In the genomic region with DNA sequence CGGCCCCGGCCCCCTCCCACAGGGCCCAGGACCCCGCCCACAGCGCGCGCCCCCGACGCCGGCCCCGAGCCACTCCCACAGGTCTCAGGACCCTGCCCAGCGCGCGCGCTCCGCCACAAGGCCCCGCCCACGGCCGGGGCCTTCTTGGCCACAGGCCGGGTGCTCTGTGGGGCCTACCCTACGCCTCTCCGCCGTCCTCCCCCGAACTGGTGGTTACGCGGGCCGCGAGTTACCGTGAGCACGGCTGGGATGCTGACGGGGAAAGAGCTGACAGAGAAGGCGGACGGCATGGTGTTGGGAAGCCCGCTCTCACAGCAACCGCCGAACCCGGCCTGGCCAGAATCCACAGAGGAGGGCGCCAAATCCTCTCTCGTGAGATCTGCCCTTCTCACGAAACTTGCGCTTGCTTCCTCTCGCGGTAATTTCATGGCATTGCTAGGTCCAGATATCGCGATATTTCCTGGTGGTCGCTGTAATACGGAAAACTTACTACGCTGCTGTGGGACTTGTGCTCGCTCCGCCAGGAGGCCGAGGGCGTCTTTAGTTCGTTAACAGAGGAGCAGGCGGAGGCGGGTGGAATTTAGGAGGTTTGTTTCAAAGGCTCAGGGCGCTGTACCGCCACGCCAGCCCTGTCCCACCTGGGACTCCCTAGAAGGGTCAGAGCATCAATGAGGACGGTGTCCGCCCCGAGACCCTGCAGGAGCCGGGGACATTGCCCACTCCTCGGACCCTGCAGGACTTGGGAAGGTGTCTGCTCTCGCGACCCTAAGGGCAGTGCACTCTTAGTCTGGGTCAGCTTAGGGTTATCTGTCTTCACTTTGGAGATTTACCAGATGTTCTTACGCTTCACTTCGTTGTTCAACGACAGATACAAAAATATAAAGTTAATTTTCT, we compare ENCODE assay signal across 1 cellular context.
TF ChIP-seq lines count a peak whose summit lies in the region.

A gene (minus strand): TSS at position 351 of the 894 bp plus-strand sequence. CDS start 61 bp downstream, at position 290.

TF ChIP-seq in GM12878, 131 proteins besides CTCF, POLR2A, EP300 and RAD21 (continued from another document and continues in another):
- TF ChIP-seq, protein P1, sequence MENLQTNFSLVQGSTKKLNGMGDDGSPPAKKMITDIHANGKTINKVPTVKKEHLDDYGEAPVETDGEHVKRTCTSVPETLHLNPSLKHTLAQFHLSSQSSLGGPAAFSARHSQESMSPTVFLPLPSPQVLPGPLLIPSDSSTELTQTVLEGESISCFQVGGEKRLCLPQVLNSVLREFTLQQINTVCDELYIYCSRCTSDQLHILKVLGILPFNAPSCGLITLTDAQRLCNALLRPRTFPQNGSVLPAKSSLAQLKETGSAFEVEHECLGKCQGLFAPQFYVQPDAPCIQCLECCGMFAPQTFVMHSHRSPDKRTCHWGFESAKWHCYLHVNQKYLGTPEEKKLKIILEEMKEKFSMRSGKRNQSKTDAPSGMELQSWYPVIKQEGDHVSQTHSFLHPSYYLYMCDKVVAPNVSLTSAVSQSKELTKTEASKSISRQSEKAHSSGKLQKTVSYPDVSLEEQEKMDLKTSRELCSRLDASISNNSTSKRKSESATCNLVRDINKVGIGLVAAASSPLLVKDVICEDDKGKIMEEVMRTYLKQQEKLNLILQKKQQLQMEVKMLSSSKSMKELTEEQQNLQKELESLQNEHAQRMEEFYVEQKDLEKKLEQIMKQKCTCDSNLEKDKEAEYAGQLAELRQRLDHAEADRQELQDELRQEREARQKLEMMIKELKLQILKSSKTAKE (IDR thresholded peaks at IDR 0.05; ENCODE audit: low read depth, poor library complexity, severe bottlenecking): peak; percentile 76
- no peak for TF ChIP-seq RAD51 (IDR thresholded peaks at IDR 0.05)
- peak; percentile 99 for TF ChIP-seq ZNF207 (IDR thresholded peaks at IDR 0.05; ENCODE audit: borderline replicate concordance)
- TF ChIP-seq STAT3 (IDR thresholded peaks at IDR 0.05; ENCODE audit: low read depth, low read length): no peak
- TF ChIP-seq RB1 (IDR thresholded peaks at IDR 0.05; ENCODE audit: borderline replicate concordance): peak; percentile 100
- peak; percentile 59 for TF ChIP-seq CREB1 (IDR thresholded peaks at IDR 0.05; ENCODE audit: low read depth)
- TF ChIP-seq, protein P2, sequence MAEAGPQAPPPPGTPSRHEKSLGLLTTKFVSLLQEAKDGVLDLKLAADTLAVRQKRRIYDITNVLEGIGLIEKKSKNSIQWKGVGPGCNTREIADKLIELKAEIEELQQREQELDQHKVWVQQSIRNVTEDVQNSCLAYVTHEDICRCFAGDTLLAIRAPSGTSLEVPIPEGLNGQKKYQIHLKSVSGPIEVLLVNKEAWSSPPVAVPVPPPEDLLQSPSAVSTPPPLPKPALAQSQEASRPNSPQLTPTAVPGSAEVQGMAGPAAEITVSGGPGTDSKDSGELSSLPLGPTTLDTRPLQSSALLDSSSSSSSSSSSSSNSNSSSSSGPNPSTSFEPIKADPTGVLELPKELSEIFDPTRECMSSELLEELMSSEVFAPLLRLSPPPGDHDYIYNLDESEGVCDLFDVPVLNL (IDR thresholded peaks at IDR 0.05; ENCODE audit: low read depth, low read length): peak; percentile 64
- TF ChIP-seq CBFB (IDR thresholded peaks at IDR 0.05; ENCODE audit: low read depth): peak; percentile 99
- peak; percentile 41 for TF ChIP-seq NR2F1 (conservative IDR thresholded peaks at IDR 0.05)
- TF ChIP-seq TCF7 (IDR thresholded peaks at IDR 0.05; ENCODE audit: borderline replicate concordance): no peak
- TF ChIP-seq NRF1 (conservative IDR thresholded peaks at IDR 0.05; ENCODE audit: low read depth, low read length): 0 out of 2 replicates have a peak, but pooled peaks have one; percentile 7
- TF ChIP-seq TARDBP (IDR thresholded peaks at IDR 0.05; ENCODE audit: borderline replicate concordance): no peak; the same call in 1 of the 2 replicates
- TF ChIP-seq HCFC1 (IDR thresholded peaks at IDR 0.05; ENCODE audit: low read length): peak; percentile 62
- peak; percentile 88 for TF ChIP-seq KLF5 (IDR thresholded peaks at IDR 0.05; ENCODE audit: partially characterized antibody)
- TF ChIP-seq SIX5 (IDR thresholded peaks at IDR 0.05; ENCODE audit: low read depth, low read length, severe bottlenecking): no peak
- no peak for TF ChIP-seq NFXL1 (IDR thresholded peaks at IDR 0.05; ENCODE audit: borderline replicate concordance)
- peak in 1 of 2 experiments; percentile 65; a peak in 2 of 3 replicates for TF ChIP-seq EGR1 (IDR thresholded peaks at IDR 0.05; ENCODE audit: borderline replicate concordance in 1 of 2, low read depth in 2 of 2, low read length in 2 of 2)
- TF ChIP-seq BRCA1 (IDR thresholded peaks at IDR 0.05; ENCODE audit: low read depth, low read length): peak; percentile 98
- 0 out of 2 replicates have a peak, but pooled peaks have one; percentile 75 for TF ChIP-seq CHD1 (IDR thresholded peaks at IDR 0.05; ENCODE audit: low read depth, low read length)
- peak; percentile 90; the same call in 1 of the 2 replicates for TF ChIP-seq GATAD2B (conservative IDR thresholded peaks at IDR 0.05; ENCODE audit: low read depth)
- peak; percentile 98 for TF ChIP-seq PML (IDR thresholded peaks at IDR 0.05; ENCODE audit: low read length)
- TF ChIP-seq, protein P3, sequence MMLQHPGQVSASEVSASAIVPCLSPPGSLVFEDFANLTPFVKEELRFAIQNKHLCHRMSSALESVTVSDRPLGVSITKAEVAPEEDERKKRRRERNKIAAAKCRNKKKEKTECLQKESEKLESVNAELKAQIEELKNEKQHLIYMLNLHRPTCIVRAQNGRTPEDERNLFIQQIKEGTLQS (IDR thresholded peaks at IDR 0.05; ENCODE audit: borderline replicate concordance, extremely low read depth, low read depth, low read length): no peak
- TF ChIP-seq, protein P4, sequence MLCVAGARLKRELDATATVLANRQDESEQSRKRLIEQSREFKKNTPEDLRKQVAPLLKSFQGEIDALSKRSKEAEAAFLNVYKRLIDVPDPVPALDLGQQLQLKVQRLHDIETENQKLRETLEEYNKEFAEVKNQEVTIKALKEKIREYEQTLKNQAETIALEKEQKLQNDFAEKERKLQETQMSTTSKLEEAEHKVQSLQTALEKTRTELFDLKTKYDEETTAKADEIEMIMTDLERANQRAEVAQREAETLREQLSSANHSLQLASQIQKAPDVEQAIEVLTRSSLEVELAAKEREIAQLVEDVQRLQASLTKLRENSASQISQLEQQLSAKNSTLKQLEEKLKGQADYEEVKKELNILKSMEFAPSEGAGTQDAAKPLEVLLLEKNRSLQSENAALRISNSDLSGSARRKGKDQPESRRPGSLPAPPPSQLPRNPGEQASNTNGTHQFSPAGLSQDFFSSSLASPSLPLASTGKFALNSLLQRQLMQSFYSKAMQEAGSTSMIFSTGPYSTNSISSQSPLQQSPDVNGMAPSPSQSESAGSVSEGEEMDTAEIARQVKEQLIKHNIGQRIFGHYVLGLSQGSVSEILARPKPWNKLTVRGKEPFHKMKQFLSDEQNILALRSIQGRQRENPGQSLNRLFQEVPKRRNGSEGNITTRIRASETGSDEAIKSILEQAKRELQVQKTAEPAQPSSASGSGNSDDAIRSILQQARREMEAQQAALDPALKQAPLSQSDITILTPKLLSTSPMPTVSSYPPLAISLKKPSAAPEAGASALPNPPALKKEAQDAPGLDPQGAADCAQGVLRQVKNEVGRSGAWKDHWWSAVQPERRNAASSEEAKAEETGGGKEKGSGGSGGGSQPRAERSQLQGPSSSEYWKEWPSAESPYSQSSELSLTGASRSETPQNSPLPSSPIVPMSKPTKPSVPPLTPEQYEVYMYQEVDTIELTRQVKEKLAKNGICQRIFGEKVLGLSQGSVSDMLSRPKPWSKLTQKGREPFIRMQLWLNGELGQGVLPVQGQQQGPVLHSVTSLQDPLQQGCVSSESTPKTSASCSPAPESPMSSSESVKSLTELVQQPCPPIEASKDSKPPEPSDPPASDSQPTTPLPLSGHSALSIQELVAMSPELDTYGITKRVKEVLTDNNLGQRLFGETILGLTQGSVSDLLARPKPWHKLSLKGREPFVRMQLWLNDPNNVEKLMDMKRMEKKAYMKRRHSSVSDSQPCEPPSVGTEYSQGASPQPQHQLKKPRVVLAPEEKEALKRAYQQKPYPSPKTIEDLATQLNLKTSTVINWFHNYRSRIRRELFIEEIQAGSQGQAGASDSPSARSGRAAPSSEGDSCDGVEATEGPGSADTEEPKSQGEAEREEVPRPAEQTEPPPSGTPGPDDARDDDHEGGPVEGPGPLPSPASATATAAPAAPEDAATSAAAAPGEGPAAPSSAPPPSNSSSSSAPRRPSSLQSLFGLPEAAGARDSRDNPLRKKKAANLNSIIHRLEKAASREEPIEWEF (IDR thresholded peaks at IDR 0.05; ENCODE audit: insufficient replicate concordance, low read depth, low read length): no peak
- peak; percentile 71 for TF ChIP-seq IKZF1 (conservative IDR thresholded peaks at IDR 0.05)
- TF ChIP-seq GABPA (IDR thresholded peaks at IDR 0.05; ENCODE audit: low read depth): no peak
- TF ChIP-seq MEF2B (IDR thresholded peaks at IDR 0.05; ENCODE audit: partially characterized antibody, poor library complexity, severe bottlenecking): peak; percentile 57
- TF ChIP-seq ZNF24 (IDR thresholded peaks at IDR 0.05): no peak
- no peak for TF ChIP-seq SREBF1 (IDR thresholded peaks at IDR 0.05; ENCODE audit: low read length)
- peak; percentile 81; the same call in 1 of the 2 replicates for TF ChIP-seq HDGF (IDR thresholded peaks at IDR 0.05)
- TF ChIP-seq BACH1 (IDR thresholded peaks at IDR 0.05; ENCODE audit: borderline replicate concordance): peak; percentile 72; the same call in 1 of the 2 replicates
- peak; percentile 95 for TF ChIP-seq NBN (IDR thresholded peaks at IDR 0.05)
- TF ChIP-seq, protein P5, sequence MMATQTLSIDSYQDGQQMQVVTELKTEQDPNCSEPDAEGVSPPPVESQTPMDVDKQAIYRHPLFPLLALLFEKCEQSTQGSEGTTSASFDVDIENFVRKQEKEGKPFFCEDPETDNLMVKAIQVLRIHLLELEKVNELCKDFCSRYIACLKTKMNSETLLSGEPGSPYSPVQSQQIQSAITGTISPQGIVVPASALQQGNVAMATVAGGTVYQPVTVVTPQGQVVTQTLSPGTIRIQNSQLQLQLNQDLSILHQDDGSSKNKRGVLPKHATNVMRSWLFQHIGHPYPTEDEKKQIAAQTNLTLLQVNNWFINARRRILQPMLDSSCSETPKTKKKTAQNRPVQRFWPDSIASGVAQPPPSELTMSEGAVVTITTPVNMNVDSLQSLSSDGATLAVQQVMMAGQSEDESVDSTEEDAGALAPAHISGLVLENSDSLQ (IDR thresholded peaks at IDR 0.05): peak; percentile 74
- TF ChIP-seq HDAC2 (IDR thresholded peaks at IDR 0.05): peak; percentile 53; the same call in 1 of the 2 replicates
- peak; percentile 99 for TF ChIP-seq SMAD1 (IDR thresholded peaks at IDR 0.05; ENCODE audit: low read depth, partially characterized antibody)
- TF ChIP-seq ZNF622 (IDR thresholded peaks at IDR 0.05): no peak
- TF ChIP-seq ZZZ3 (IDR thresholded peaks at IDR 0.05; ENCODE audit: control insufficient read depth, insufficient read length, low read depth): no peak
- TF ChIP-seq, protein P6, sequence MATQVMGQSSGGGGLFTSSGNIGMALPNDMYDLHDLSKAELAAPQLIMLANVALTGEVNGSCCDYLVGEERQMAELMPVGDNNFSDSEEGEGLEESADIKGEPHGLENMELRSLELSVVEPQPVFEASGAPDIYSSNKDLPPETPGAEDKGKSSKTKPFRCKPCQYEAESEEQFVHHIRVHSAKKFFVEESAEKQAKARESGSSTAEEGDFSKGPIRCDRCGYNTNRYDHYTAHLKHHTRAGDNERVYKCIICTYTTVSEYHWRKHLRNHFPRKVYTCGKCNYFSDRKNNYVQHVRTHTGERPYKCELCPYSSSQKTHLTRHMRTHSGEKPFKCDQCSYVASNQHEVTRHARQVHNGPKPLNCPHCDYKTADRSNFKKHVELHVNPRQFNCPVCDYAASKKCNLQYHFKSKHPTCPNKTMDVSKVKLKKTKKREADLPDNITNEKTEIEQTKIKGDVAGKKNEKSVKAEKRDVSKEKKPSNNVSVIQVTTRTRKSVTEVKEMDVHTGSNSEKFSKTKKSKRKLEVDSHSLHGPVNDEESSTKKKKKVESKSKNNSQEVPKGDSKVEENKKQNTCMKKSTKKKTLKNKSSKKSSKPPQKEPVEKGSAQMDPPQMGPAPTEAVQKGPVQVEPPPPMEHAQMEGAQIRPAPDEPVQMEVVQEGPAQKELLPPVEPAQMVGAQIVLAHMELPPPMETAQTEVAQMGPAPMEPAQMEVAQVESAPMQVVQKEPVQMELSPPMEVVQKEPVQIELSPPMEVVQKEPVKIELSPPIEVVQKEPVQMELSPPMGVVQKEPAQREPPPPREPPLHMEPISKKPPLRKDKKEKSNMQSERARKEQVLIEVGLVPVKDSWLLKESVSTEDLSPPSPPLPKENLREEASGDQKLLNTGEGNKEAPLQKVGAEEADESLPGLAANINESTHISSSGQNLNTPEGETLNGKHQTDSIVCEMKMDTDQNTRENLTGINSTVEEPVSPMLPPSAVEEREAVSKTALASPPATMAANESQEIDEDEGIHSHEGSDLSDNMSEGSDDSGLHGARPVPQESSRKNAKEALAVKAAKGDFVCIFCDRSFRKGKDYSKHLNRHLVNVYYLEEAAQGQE (IDR thresholded peaks at IDR 0.05; ENCODE audit: low read depth, low read length): 0 out of 2 replicates have a peak, but pooled peaks have one; percentile 10
- TF ChIP-seq POLR2AphosphoS2 (IDR thresholded peaks at IDR 0.05; ENCODE audit: low read depth, low read length): peak; percentile 93
- no peak for TF ChIP-seq CHD4 (IDR thresholded peaks at IDR 0.05)
- TF ChIP-seq MXI1 (IDR thresholded peaks at IDR 0.05; ENCODE audit: low read depth, low read length): peak; percentile 89
- TF ChIP-seq RCOR1 (conservative IDR thresholded peaks at IDR 0.05; ENCODE audit: low read depth, low read length): peak; percentile 100
- TF ChIP-seq, protein P7, sequence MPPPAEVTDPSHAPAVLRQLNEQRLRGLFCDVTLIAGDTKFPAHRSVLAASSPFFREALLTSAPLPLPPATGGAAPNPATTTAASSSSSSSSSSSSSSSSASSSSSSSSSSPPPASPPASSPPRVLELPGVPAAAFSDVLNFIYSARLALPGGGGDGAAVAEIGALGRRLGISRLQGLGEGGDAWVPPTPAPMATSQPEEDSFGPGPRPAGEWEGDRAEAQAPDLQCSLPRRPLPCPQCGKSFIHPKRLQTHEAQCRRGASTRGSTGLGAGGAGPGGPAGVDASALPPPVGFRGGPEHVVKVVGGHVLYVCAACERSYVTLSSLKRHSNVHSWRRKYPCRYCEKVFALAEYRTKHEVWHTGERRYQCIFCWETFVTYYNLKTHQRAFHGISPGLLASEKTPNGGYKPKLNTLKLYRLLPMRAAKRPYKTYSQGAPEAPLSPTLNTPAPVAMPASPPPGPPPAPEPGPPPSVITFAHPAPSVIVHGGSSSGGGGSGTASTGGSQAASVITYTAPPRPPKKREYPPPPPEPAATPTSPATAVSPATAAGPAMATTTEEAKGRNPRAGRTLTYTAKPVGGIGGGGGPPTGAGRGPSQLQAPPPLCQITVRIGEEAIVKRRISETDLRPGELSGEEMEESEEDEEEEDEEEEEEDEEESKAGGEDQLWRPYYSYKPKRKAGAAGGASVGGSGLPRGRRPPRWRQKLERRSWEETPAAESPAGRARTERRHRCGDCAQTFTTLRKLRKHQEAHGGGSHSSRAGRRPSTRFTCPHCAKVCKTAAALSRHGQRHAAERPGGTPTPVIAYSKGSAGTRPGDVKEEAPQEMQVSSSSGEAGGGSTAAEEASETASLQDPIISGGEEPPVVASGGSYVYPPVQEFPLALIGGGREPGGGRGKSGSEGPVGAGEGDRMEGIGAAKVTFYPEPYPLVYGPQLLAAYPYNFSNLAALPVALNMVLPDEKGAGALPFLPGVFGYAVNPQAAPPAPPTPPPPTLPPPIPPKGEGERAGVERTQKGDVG (CRISPR knock-in tag; IDR thresholded peaks at IDR 0.05): no peak
- TF ChIP-seq STAT1 (conservative IDR thresholded peaks at IDR 0.05): peak; percentile 98; the same call in 1 of the 2 replicates
- TF ChIP-seq YY1 (IDR thresholded peaks at IDR 0.05; ENCODE audit: low read depth, low read length): peak; percentile 66; the same call in 1 of the 2 replicates
- no peak for TF ChIP-seq RBBP5 (conservative IDR thresholded peaks at IDR 0.05)
- TF ChIP-seq CBX3 (IDR thresholded peaks at IDR 0.05; ENCODE audit: borderline replicate concordance, low read depth): no peak
